14 cellular contexts compared by ENCODE assay signal in genomic region chr3:152121292-152121654, GRCh38.
DNase-seq lines count a peak whose midpoint lies in the region; ATAC-seq and TF ChIP-seq lines count a peak whose summit lies in the region.
"Had no signal": no experiment of that assay in that cellular context is flagged by ENCODE, and none has a peak within 500 bp of the region (broad histone marks: within the 10 kb centered on the region; RNA-seq: fewer than 3 reads in every experiment).

No MANE protein-coding gene starts in this region.

- intact Hi-C loops in right cardiac atrium (cut with DNase I) = no loop called here
- intact Hi-C loops in Right ventricle myocardium inferior (cut with DNase I) = no loop called here
- intact Hi-C loops in head of caudate nucleus (cut with DNase I) = no loop called here

- no peaks in the 10 kb centered on the region for H3K36me3 Mint-ChIP-seq in type B pancreatic cell
- H3K36me3 Mint-ChIP-seq: activated naive CD4-positive, alpha-beta T cell treated with anti-CD3 and anti-CD28 coated beads, Interleukin-2, amount 50 U/mL, for 72 hours had no signal

- no peaks in the 10 kb centered on the region for H3K9me3 Mint-ChIP-seq in type B pancreatic cell

- no peaks in the 10 kb centered on the region for H3K9me3 ChIP-seq in right cardiac atrium (ENCODE audit: control insufficient read depth, low read length)

- WGBS in right cardiac atrium = 57% methylated on average over 1 of the region's 1 CpG

- no peak overlapping the region for H3K27ac Mint-ChIP-seq in type B pancreatic cell
- H3K27ac Mint-ChIP-seq: activated naive CD4-positive, alpha-beta T cell treated with anti-CD3 and anti-CD28 coated beads, Interleukin-2, amount 50 U/mL, for 72 hours; B cell had no signal

- no peak for DNase-seq in right cardiac atrium
- DNase-seq in Right ventricle myocardium inferior (ENCODE audit: missing footprints) = no peak
- peak; percentile 43 for DNase-seq in astrocyte of the cerebellum (ENCODE audit: low read depth)
- DNase-seq in kidney epithelial cell (ENCODE audit: low read depth) = peak; percentile 7
- DNase-seq in type B pancreatic cell (ENCODE audit: extremely low spot score, unreplicated experiment) = no peak
- no peak for DNase-seq in superior temporal gyrus (ENCODE audit: extremely low spot score)
- no peak for DNase-seq in head of caudate nucleus
- DNase-seq: activated CD4-positive, alpha-beta T cell treated with anti-CD3 and anti-CD28 coated beads, Interleukin-2, amount 50 U/mL, for 4 hours; NCI-H1105; nucleus accumbens; T-helper 1 cell had no signal

- no peak overlapping the region for H3K4me3 ChIP-seq in right cardiac atrium (ENCODE audit: low read length)
- H3K4me3 ChIP-seq in astrocyte of the cerebellum (ENCODE audit: low read depth, low read length) = no peak overlapping the region
- no peak overlapping the region for H3K4me3 ChIP-seq in kidney epithelial cell (ENCODE audit: low read depth, low read length)

- no peaks in the 10 kb centered on the region for H3K36me3 ChIP-seq in kidney epithelial cell (ENCODE audit: control insufficient read depth, insufficient read depth, low read length)

- no peaks in the 10 kb centered on the region for H3K4me1 Mint-ChIP-seq in type B pancreatic cell (ENCODE audit: unreplicated experiment)

- H3K27me3 ChIP-seq in right cardiac atrium (ENCODE audit: control insufficient read depth, insufficient read depth) (no peaks in the 10 kb centered on the region), kidney epithelial cell (ENCODE audit: control insufficient read depth, insufficient read depth, low read length) (no peaks in the 10 kb centered on the region)

- in situ Hi-C loops in astrocyte of the cerebellum (cut with HindIII; ENCODE audit: low sequenced_read_pairs) = no loop called here

- H3K27me3 Mint-ChIP-seq in type B pancreatic cell = no peaks in the 10 kb centered on the region
- H3K27me3 Mint-ChIP-seq: B cell had no signal

- peak; percentile 47 to 64 for ATAC-seq in right cardiac atrium
- ATAC-seq in Right ventricle myocardium inferior = no peak
- ATAC-seq in GM19463 (IDR thresholded peaks at IDR 0.05; ENCODE audit: unreplicated experiment) = no peak

- no peak for TF ChIP-seq CTCF in astrocyte of the cerebellum (IDR thresholded peaks at IDR 0.05; ENCODE audit: low read depth, low read length, missing control alignments)
- TF ChIP-seq CTCF in kidney epithelial cell (IDR thresholded peaks at IDR 0.05; ENCODE audit: insufficient read depth, low read length, poor library complexity, severe bottlenecking) = no peak
- TF ChIP-seq CTCF in type B pancreatic cell (conservative IDR thresholded peaks at IDR 0.05) = no peak

- H3K4me3 Mint-ChIP-seq in type B pancreatic cell = no peak overlapping the region
- H3K4me3 Mint-ChIP-seq: B cell had no signal

- H3K4me1 ChIP-seq in right cardiac atrium (ENCODE audit: control insufficient read depth, insufficient read depth, low read length) = no peaks in the 10 kb centered on the region

- no peak overlapping the region for H3K27ac ChIP-seq in right cardiac atrium (ENCODE audit: low read length)

Comparison
In these comparisons a context has a peak if more than half of its experiments do, and no peak if none do; other contexts are left out.
1. ATAC-seq: peak in right cardiac atrium (2 of 2); none in Right ventricle myocardium inferior (single experiment) and GM19463 (single experiment).
2. DNase-seq: peak in astrocyte of the cerebellum (single experiment) and kidney epithelial cell (single experiment); none in right cardiac atrium (0 of 3), Right ventricle myocardium inferior (single experiment), type B pancreatic cell (single experiment), superior temporal gyrus (single experiment) and head of caudate nucleus (0 of 42).